1 cellular context compared by ENCODE assay signal in genomic region chr1:97082160-97082848, GRCh38.
TF ChIP-seq lines count a peak whose summit lies in the region.

No MANE protein-coding gene starts in this region.

TF ChIP-seq in IMR-90, 13 proteins besides CTCF, POLR2A, EP300 and RAD21 (continued from another document):
- TF ChIP-seq USF2 (IDR thresholded peaks at IDR 0.05; ENCODE audit: low read depth, low read length) = no peak
- TF ChIP-seq MXI1 (IDR thresholded peaks at IDR 0.05; ENCODE audit: borderline replicate concordance, low read depth, low read length) = no peak
- no peak for TF ChIP-seq MAZ (IDR thresholded peaks at IDR 0.05; ENCODE audit: borderline replicate concordance, low read depth, low read length)
- no peak for TF ChIP-seq NFE2L2 (IDR thresholded peaks at IDR 0.05; ENCODE audit: low read depth, low read length)
- TF ChIP-seq MAFK (IDR thresholded peaks at IDR 0.05; ENCODE audit: low read depth, low read length) = no peak
- TF ChIP-seq CEBPB (IDR thresholded peaks at IDR 0.05; ENCODE audit: low read depth, low read length) = no peak
